10 cellular contexts compared by ENCODE assay signal in genomic region chr19:970695-971094, GRCh38. TPM values are rescaled to one million over a fixed set of nuclear protein-coding genes. Genes with fewer than 3 reads are reported as not detected.
DNase-seq lines count a peak whose midpoint lies in the region; ATAC-seq, FAIRE-seq and TF ChIP-seq lines count a peak whose summit lies in the region.
"Had no signal": no experiment of that assay in that cellular context is flagged by ENCODE, and none has a peak within 500 bp of the region (broad histone marks: within the 10 kb centered on the region; RNA-seq: fewer than 3 reads in every experiment).

No MANE protein-coding gene starts in this region.

- H3K27me3 ChIP-seq in Caco-2 (replicated peaks; ENCODE audit: control insufficient read depth, insufficient read depth, low read length) (no peaks in the 10 kb centered on the region), HCT116 (ENCODE audit: insufficient read depth, low read length) (no peaks in the 10 kb centered on the region), K562 (ENCODE audit: control insufficient read depth in 2 of 2, insufficient read depth in 2 of 2, low read length in 2 of 2) (no peaks in the 10 kb centered on the region), mesendoderm (ENCODE audit: insufficient read depth, low read length, poor library complexity) (no peaks in the 10 kb centered on the region)
- no peaks in the 10 kb centered on the region for H3K27me3 ChIP-seq in CD4-positive, alpha-beta memory T cell (ENCODE audit: insufficient read depth, low read length)

- FAIRE-seq in K562 (lab: Jason Lieb, UNC), result peak; percentile 55

- H3K4me3 ChIP-seq in Caco-2 (ENCODE audit: low read depth, low read length) (no peak overlapping the region), HCT116 (replicated peaks in 1 of 2; ENCODE audit: low read depth in 1 of 2, low read length in 2 of 2) (no peak overlapping the region), K562 (no peak overlapping the region), mesendoderm (ENCODE audit: low read length) (peak overlapping the region; percentile 29)
- H3K4me3 ChIP-seq in CD4-positive, alpha-beta memory T cell (ENCODE audit: low read length in 2 of 2), result no peak overlapping the region
- H3K4me3 ChIP-seq: lung had no signal

- ATAC-seq in HCT116, result peak; percentile 67; the same call in 1 of the 2 replicates
- peak; percentile 84 for ATAC-seq in K562
- ATAC-seq in GM19463 (IDR thresholded peaks at IDR 0.05; ENCODE audit: unreplicated experiment), result no peak
- ATAC-seq in GM19455 (IDR thresholded peaks at IDR 0.05; ENCODE audit: unreplicated experiment), result no peak
- ATAC-seq in HG02763 (IDR thresholded peaks at IDR 0.05; ENCODE audit: unreplicated experiment), result no peak

- no peak overlapping the region for H2BK5ac ChIP-seq in mesendoderm (ENCODE audit: low read length)

- no peak overlapping the region for H3K4me2 ChIP-seq in HCT116 (ENCODE audit: low read length)
- peak overlapping the region; percentile 11; the same call in 1 of the 2 replicates for H3K4me2 ChIP-seq in K562 (ENCODE audit: insufficient read depth, low read length)
- no peak overlapping the region for H3K4me2 ChIP-seq in mesendoderm (ENCODE audit: low read length)

- H4K20me1 ChIP-seq in HCT116 (ENCODE audit: insufficient read depth) (no peaks in the 10 kb centered on the region), K562 (replicated peaks; ENCODE audit: control insufficient read depth, insufficient read depth, low read length) (no peaks in the 10 kb centered on the region)

- intact Hi-C loops in Caco-2 (cut with micrococcal nuclease; ENCODE audit: unreplicated experiment), result no loop called here
- intact Hi-C loops in HCT116 (cut with micrococcal nuclease), result no loop called here
- intact Hi-C loops in K562 (cut with micrococcal nuclease), result no loop called here
- intact Hi-C loops in CD4-positive, alpha-beta memory T cell (cut with micrococcal nuclease), result no loop called here

- H3K9me2 ChIP-seq in HCT116 (ENCODE audit: insufficient read depth), result no peaks in the 10 kb centered on the region

- TF ChIP-seq CTCF in Caco-2 (IDR thresholded peaks at IDR 0.05; ENCODE audit: insufficient read depth in 1 of 2, low read depth in 1 of 2, low read length in 1 of 2, severe bottlenecking in 1 of 2, unreplicated experiment in 1 of 2) (peak; percentile 64 to 89), HCT116 (IDR thresholded peaks at IDR 0.05 in 2 of 3, conservative IDR thresholded peaks at IDR 0.05 in 1 of 3; ENCODE audit: borderline replicate concordance in 1 of 3, insufficient read depth in 1 of 3, low read depth in 2 of 3, low read length in 2 of 3) (peak in 2 of 3 experiments; percentile 62 to 90; a peak in 4 of 6 replicates), K562 (IDR thresholded peaks at IDR 0.05 in 2 of 3, conservative IDR thresholded peaks at IDR 0.05 in 1 of 3; ENCODE audit: insufficient read depth in 2 of 3, low read depth in 1 of 3, low read length in 3 of 3) (peak; percentile 69 to 85 (median 82))

- peak; percentile 38 to 53 for DNase-seq in Caco-2
- no peak for DNase-seq in HCT116 (ENCODE audit: low read depth, low spot score)
- DNase-seq in K562 (ENCODE audit: extremely low read depth in 1 of 4, low spot score in 3 of 4), result peak; percentile 54 to 74 (median 68)
- peak; percentile 65 for DNase-seq in mesendoderm
- no peak for DNase-seq in CD4-positive, alpha-beta memory T cell

- H4K8ac ChIP-seq in mesendoderm (ENCODE audit: low read depth, low read length), result no peak overlapping the region

- no peak overlapping the region for H3K27ac ChIP-seq in HCT116 (ENCODE audit: low read depth, low read length)
- no peak overlapping the region for H3K27ac ChIP-seq in K562 (ENCODE audit: extremely low read depth, low read depth, low read length)
- no peak overlapping the region for H3K27ac ChIP-seq in mesendoderm (ENCODE audit: low read depth, low read length)
- H3K27ac ChIP-seq in CD4-positive, alpha-beta memory T cell (ENCODE audit: low read depth, low read length), result no peak overlapping the region

- H3K4ac ChIP-seq in mesendoderm (ENCODE audit: low read depth, low read length), result no peak overlapping the region

- BruUV-seq in Caco-2 (replicated peaks; lab: Mats Ljungman, UMichigan) (no TSS peak), HCT116 (replicated peaks; lab: Mats Ljungman, UMichigan) (no TSS peak), K562 (replicated peaks; lab: Mats Ljungman, UMichigan) (no TSS peak)

- no peak overlapping the region for H3K4me3 Mint-ChIP-seq in Caco-2 (ENCODE audit: unreplicated experiment)
- no peak overlapping the region for H3K4me3 Mint-ChIP-seq in CD4-positive, alpha-beta memory T cell

- no peak overlapping the region for H3K23ac ChIP-seq in mesendoderm (ENCODE audit: low read length)

- POLR2A ChIA-PET in Caco-2 (lab: Charles Lee), result interaction anchor here (1.4 kb wide), 1 partner anchor 13 kb away, joined by 3 read pairs; the partner anchor contains the start of gene WDR18
- POLR2A ChIA-PET in HCT116 (lab: Charles Lee), result no interaction called here
- POLR2A ChIA-PET in K562 (lab: Yijun Ruan, JAX), result interaction anchor here (0.9 to 1.1 kb wide), 3 partner anchors 9 to 27 kb away, joined by 3 to 5 read pairs (median 4); no protein-coding TSS in a partner anchor
- POLR2A ChIA-PET in CD4-positive, alpha-beta memory T cell (lab: Charles Lee; ENCODE audit: partially characterized antibody), result interaction anchor here (1.0 kb wide), 1 partner anchor 13 kb away, joined by 3 read pairs; the partner anchor contains the start of gene WDR18

- peaks cover 9% of the 10 kb centered on the region for H3K36me3 ChIP-seq in Caco-2 (ENCODE audit: control insufficient read depth, insufficient read depth, low read length)
- peaks cover 9 to 43% of the 10 kb centered on the region in 2 experiments for H3K36me3 ChIP-seq in HCT116 (ENCODE audit: control insufficient read depth in 1 of 2, insufficient read depth in 2 of 2, low read length in 2 of 2)
- H3K36me3 ChIP-seq in K562 (ENCODE audit: control insufficient read depth, insufficient read depth, low read length), result peaks cover 73% of the 10 kb centered on the region
- H3K36me3 ChIP-seq in mesendoderm (ENCODE audit: control insufficient read depth, insufficient read depth, low read length), result peaks cover 15% of the 10 kb centered on the region
- peaks cover 4% of the 10 kb centered on the region for H3K36me3 ChIP-seq in CD4-positive, alpha-beta memory T cell (ENCODE audit: insufficient read depth, low read length)

- TF ChIP-seq RAD21 in HCT116 (IDR thresholded peaks at IDR 0.05; ENCODE audit: low read depth) (no peak), K562 (CRISPR knock-in tag; conservative IDR thresholded peaks at IDR 0.05 in 1 of 2, IDR thresholded peaks at IDR 0.05 in 1 of 2) (peak in 1 of 2 experiments; percentile 65; a peak in 2 of 4 replicates)

- H3K79me2 ChIP-seq in HCT116 (ENCODE audit: insufficient read depth, low read length) (no peaks in the 10 kb centered on the region), K562 (ENCODE audit: control insufficient read depth, insufficient read depth, low read length) (peaks cover 3% of the 10 kb centered on the region; the same call in 1 of the 3 replicates), mesendoderm (ENCODE audit: control insufficient read depth, insufficient read depth, low read length) (no peaks in the 10 kb centered on the region)

- 0 out of 2 replicates have a peak, but pooled peaks have one; percentile 16 for TF ChIP-seq EP300 in K562 (IDR thresholded peaks at IDR 0.05; ENCODE audit: low read length)

- no peaks in the 10 kb centered on the region for H3K79me1 ChIP-seq in mesendoderm (ENCODE audit: low read length)

- H2AK5ac ChIP-seq in mesendoderm (ENCODE audit: low read length), result no peak overlapping the region

- no peaks in the 10 kb centered on the region for H3K4me1 Mint-ChIP-seq in Caco-2 (ENCODE audit: low read depth, unreplicated experiment)
- no peaks in the 10 kb centered on the region for H3K4me1 Mint-ChIP-seq in CD4-positive, alpha-beta memory T cell

- H3K27me3 Mint-ChIP-seq in Caco-2 (ENCODE audit: insufficient read depth, unreplicated experiment), result no peaks in the 10 kb centered on the region
- H3K27me3 Mint-ChIP-seq in CD4-positive, alpha-beta memory T cell, result no peaks in the 10 kb centered on the region

- H3K36me3 Mint-ChIP-seq in Caco-2 (ENCODE audit: insufficient read depth, unreplicated experiment), result peaks cover 100% of the 10 kb centered on the region
- H3K36me3 Mint-ChIP-seq in CD4-positive, alpha-beta memory T cell, result peaks cover 19 to 27% of the 10 kb centered on the region in 2 donors

- H2BK120ac ChIP-seq in mesendoderm (ENCODE audit: low read depth, low read length), result no peak overlapping the region

- 90% methylated on average over 13 of the region's 14 CpGs for WGBS in K562 (ENCODE audit: insufficient coverage, low coverage, missing lambda C conversion rate)
- WGBS in mesendoderm (ENCODE audit: extremely low coverage, insufficient coverage, low lambda C conversion rate), result no CpG with 5 or more reads among the region's 14 CpGs

- RAD21 ChIA-PET in HCT116 (lab: Charles Lee; ENCODE audit: low non-redundant PET in 1 of 2, low total read pairs in 2 of 2, uncharacterized antibody in 2 of 2, unreplicated experiment in 2 of 2), result no interaction called here

- H3K9me3 ChIP-seq in Caco-2 (no peaks in the 10 kb centered on the region), HCT116 (ENCODE audit: control insufficient read depth in 1 of 2, insufficient read depth in 1 of 2, low read depth in 1 of 2, low read length in 2 of 2) (peaks cover 8 to 19% of the 10 kb centered on the region in 2 experiments; a peak in 3 of 4 replicates), K562 (replicated peaks; ENCODE audit: control insufficient read depth, insufficient read depth, low read depth, low read length) (peaks cover 25% of the 10 kb centered on the region)
- peaks cover 0 to 7% of the 10 kb centered on the region in 2 donors for H3K9me3 ChIP-seq in CD4-positive, alpha-beta memory T cell (ENCODE audit: control insufficient read depth in 1 of 2, low read length in 2 of 2)

- TF ChIP-seq POLR2A in HCT116 (IDR thresholded peaks at IDR 0.05; ENCODE audit: borderline replicate concordance, extremely low read depth, insufficient read depth, insufficient read length) (no peak), K562 (conservative IDR thresholded peaks at IDR 0.05) (no peak)

- in situ Hi-C loops in K562 (cut with MboI), result no loop called here

- no peaks in the 10 kb centered on the region for H3K4me1 ChIP-seq in Caco-2
- no peaks in the 10 kb centered on the region for H3K4me1 ChIP-seq in HCT116 (ENCODE audit: control insufficient read depth in 1 of 2, insufficient read depth in 2 of 2, low read length in 2 of 2)
- H3K4me1 ChIP-seq in K562 (replicated peaks in 1 of 2; ENCODE audit: control insufficient read depth in 2 of 2, insufficient read depth in 2 of 2, low read length in 2 of 2), result peaks cover 0 to 28% of the 10 kb centered on the region in 2 experiments; a peak in 2 of 5 replicates
- no peaks in the 10 kb centered on the region for H3K4me1 ChIP-seq in mesendoderm (ENCODE audit: control insufficient read depth, low read depth, low read length)
- no peaks in the 10 kb centered on the region for H3K4me1 ChIP-seq in CD4-positive, alpha-beta memory T cell (ENCODE audit: insufficient read depth, low read length)

- H3K9ac ChIP-seq in HCT116 (ENCODE audit: low read length), result no peak overlapping the region
- no peak overlapping the region for H3K9ac ChIP-seq in K562 (ENCODE audit: insufficient read depth in 1 of 2, low read depth in 2 of 2, low read length in 2 of 2)
- no peak overlapping the region for H3K9ac ChIP-seq in mesendoderm (ENCODE audit: low read length)

- no peak overlapping the region for H2BK15ac ChIP-seq in mesendoderm (replicated peaks; ENCODE audit: low read depth)

- H4K5ac ChIP-seq in mesendoderm (ENCODE audit: low read length), result no peak overlapping the region

- no peaks in the 10 kb centered on the region for H3K9me1 ChIP-seq in K562 (ENCODE audit: control insufficient read depth, insufficient read depth, low read length)

- H2AFZ ChIP-seq in HCT116 (ENCODE audit: low read depth, low read length, poor library complexity, severe bottlenecking) (no peak overlapping the region), K562 (ENCODE audit: low read depth, low read length) (no peak overlapping the region)

- CTCF ChIA-PET in Caco-2 (lab: Charles Lee), result interaction anchor here (0.9 to 1.2 kb wide), 3 partner anchors 11 to 33 kb away, joined by 4 to 6 read pairs (median 6); partner anchors contain the start of gene WDR18
- CTCF ChIA-PET in HCT116 (lab: Charles Lee), result interaction anchor here (1.3 kb wide), 1 partner anchor 11 kb away, joined by 3 read pairs; no protein-coding TSS in a partner anchor
- CTCF ChIA-PET in K562 (lab: Yijun Ruan, JAX; ENCODE audit: low intra/inter-chr PET ratio), result no interaction called here
- CTCF ChIA-PET in CD4-positive, alpha-beta memory T cell (lab: Charles Lee; ENCODE audit: partially characterized antibody), result interaction anchor here (0.7 to 1.0 kb wide), 3 partner anchors 13 to 32 kb away, joined by 3 to 4 read pairs (median 3); no protein-coding TSS in a partner anchor

- H3K18ac ChIP-seq in mesendoderm (ENCODE audit: low read length), result no peak overlapping the region

- peak overlapping the region; percentile 64 for H3K27ac Mint-ChIP-seq in Caco-2 (ENCODE audit: unreplicated experiment)
- H3K27ac Mint-ChIP-seq in CD4-positive, alpha-beta memory T cell, result peak overlapping the region in 1 of 7 donors; percentile 70

- H3K56ac ChIP-seq in mesendoderm (ENCODE audit: low read length), result no peak overlapping the region

- no peaks in the 10 kb centered on the region for H3K9me3 Mint-ChIP-seq in Caco-2 (ENCODE audit: unreplicated experiment)
- H3K9me3 Mint-ChIP-seq in CD4-positive, alpha-beta memory T cell, result peaks cover 0 to 9% (median 6%) of the 10 kb centered on the region in 8 donors

RNA-seq across cellular contexts. Expression of gene WDR18, which starts 13.4 kb away (rescaled TPM):
- total RNA-seq in Caco-2 (2022), result 89.5 and 96.8 TPM in 2 replicates
- 124 TPM for total RNA-seq in HCT116 (2021; ENCODE audit: unreplicated experiment)
- polyA plus RNA-seq in HCT116 (2012), result 104 and 106 TPM in 2 replicates
- total RNA-seq in K562 (2011; cell fraction: chromatin; rRNA removed; ENCODE audit: low replicate concordance), result 32.2 and 119 TPM in 2 replicates
- total RNA-seq in K562 (2011; cell fraction: nucleolus; rRNA removed), result 140 and 174 TPM in 2 replicates
- 50.0 and 55.1 TPM in 2 replicates for total RNA-seq in K562 (2011; cell fraction: nucleoplasm; rRNA removed)
- 181 and 210 TPM in 2 replicates for total RNA-seq in K562 (2014; rRNA removed)
- 13.0 and 15.5 TPM in 2 replicates for total RNA-seq in K562 (2014; rRNA removed; fragmentation: Illumina TruSeq; extraction: Trizol)
- total RNA-seq in K562 (2015; rRNA removed; fragmentation: Illumina TruSeq; extraction: Trizol), result 37.6 and 45.0 TPM in 2 replicates
- 128 and 134 TPM in 2 replicates for total RNA-seq in K562 (2021)
- polyA plus RNA-seq in K562 (2011; rRNA removed), result 30.1 and 47.8 TPM in 2 replicates
- 62.1 and 244 TPM in 2 replicates for polyA plus RNA-seq in K562 (2011; cell fraction: cytosol; rRNA removed)
- 137 and 203 TPM in 2 replicates for polyA plus RNA-seq in K562 (2011; cell fraction: nucleus; rRNA removed)
- 73.6 and 92.2 TPM in 2 replicates for polyA plus RNA-seq in K562 (2012)
- polyA plus RNA-seq in K562 (2014; fragmentation: Illumina TruSeq; extraction: Trizol), result 16.3 and 52.9 TPM in 2 replicates
- 1 to 10 TPM in 1 of 2 experiments, under 1 TPM in 1; 0.65 to 1.1 TPM for polyA plus RNA-seq in K562 (2014; fragmentation: Nextera tagmentation; extraction: Ambion mirVana)
- 106 and 130 TPM in 2 replicates for polyA plus RNA-seq in K562 (2014; rRNA removed)
- polyA minus RNA-seq in K562 (2011; rRNA and poly(A)+ RNA removed), result 17.0 and 26.0 TPM in 2 replicates
- 90.0 and 91.8 TPM in 2 replicates for polyA minus RNA-seq in K562 (2011; cell fraction: cytosol; rRNA and poly(A)+ RNA removed)
- 52.1 and 52.4 TPM in 2 replicates for polyA minus RNA-seq in K562 (2011; cell fraction: nucleus; rRNA and poly(A)+ RNA removed)
- 61.9 TPM for polyA plus RNA-seq in mesendoderm (2013, experiment 1 of 2)
- polyA plus RNA-seq in mesendoderm (2013, experiment 2 of 2), result 58.1 TPM
- total RNA-seq in CD4-positive, alpha-beta memory T cell, result 10 to 100 TPM; 53.9 to 60.3 TPM
- 10 to 100 TPM; 44.3 to 79.7 TPM for polyA plus RNA-seq in CD4-positive, alpha-beta memory T cell

RNA-seq across cellular contexts. Expression of gene GRIN3B, which starts 29.5 kb away (rescaled TPM):
- total RNA-seq in Caco-2 (2022) (0.41 and 0.49 TPM in 2 replicates), HCT116 (2021; ENCODE audit: unreplicated experiment) (0.69 TPM), K562 (2014; rRNA removed) (0.95 TPM in 1 of 2 replicates, not detected in the other), K562 (2014; rRNA removed; fragmentation: Illumina TruSeq; extraction: Trizol) (not detected in 2 replicates), K562 (2015; rRNA removed; fragmentation: Illumina TruSeq; extraction: Trizol) (not detected in 2 replicates), K562 (2021) (0.51 TPM in 1 of 2 replicates, not detected in the other)
- 0.64 and 0.65 TPM in 2 replicates for polyA plus RNA-seq in HCT116 (2012)
- 0.32 and 0.88 TPM in 2 replicates for total RNA-seq in K562 (2011; cell fraction: chromatin; rRNA removed; ENCODE audit: low replicate concordance)
- total RNA-seq in K562 (2011; cell fraction: nucleolus; rRNA removed), result 1.3 and 2.9 TPM in 2 replicates
- total RNA-seq in K562 (2011; cell fraction: nucleoplasm; rRNA removed), result 0.29 and 0.46 TPM in 2 replicates
- polyA plus RNA-seq in K562 (2011; rRNA removed) (0.06 and 0.23 TPM in 2 replicates), K562 (2014; fragmentation: Illumina TruSeq; extraction: Trizol) (not detected in 2 replicates), K562 (2014; fragmentation: Nextera tagmentation; extraction: Ambion mirVana) (not detected), K562 (2014; rRNA removed) (0.15 and 0.19 TPM in 2 replicates)
- polyA plus RNA-seq in K562 (2011; cell fraction: cytosol; rRNA removed), result 0.31 and 0.53 TPM in 2 replicates
- polyA plus RNA-seq in K562 (2011; cell fraction: nucleus; rRNA removed), result 2.2 and 2.5 TPM in 2 replicates
- 0.12 and 0.51 TPM in 2 replicates for polyA plus RNA-seq in K562 (2012)
- polyA minus RNA-seq in K562 (2011; rRNA and poly(A)+ RNA removed), result 0.06 TPM in 1 of 2 replicates, not detected in the other
- not detected in 2 replicates for polyA minus RNA-seq in K562 (2011; cell fraction: cytosol; rRNA and poly(A)+ RNA removed)
- 0.40 and 1.4 TPM in 2 replicates for polyA minus RNA-seq in K562 (2011; cell fraction: nucleus; rRNA and poly(A)+ RNA removed)
- 0.06 TPM for polyA plus RNA-seq in mesendoderm (2013, experiment 1 of 2)
- 0.10 TPM for polyA plus RNA-seq in mesendoderm (2013, experiment 2 of 2)
- not detected for total RNA-seq in CD4-positive, alpha-beta memory T cell
- polyA plus RNA-seq in CD4-positive, alpha-beta memory T cell, result not detected

RNA-seq across cellular contexts. Expression of gene ARID3A, which starts 44.9 kb away (rescaled TPM):
- total RNA-seq in Caco-2 (2022) (217 and 239 TPM in 2 replicates), HCT116 (2021; ENCODE audit: unreplicated experiment) (21.8 TPM), K562 (2014; rRNA removed) (55.2 and 62.0 TPM in 2 replicates), K562 (2014; rRNA removed; fragmentation: Illumina TruSeq; extraction: Trizol) (14.8 and 16.4 TPM in 2 replicates), K562 (2015; rRNA removed; fragmentation: Illumina TruSeq; extraction: Trizol) (39.0 and 41.3 TPM in 2 replicates), K562 (2021) (97.2 and 118 TPM in 2 replicates)
- polyA plus RNA-seq in HCT116 (2012), result 12.8 and 17.5 TPM in 2 replicates
- 89.0 and 254 TPM in 2 replicates for total RNA-seq in K562 (2011; cell fraction: chromatin; rRNA removed; ENCODE audit: low replicate concordance)
- total RNA-seq in K562 (2011; cell fraction: nucleolus; rRNA removed), result 180 and 206 TPM in 2 replicates
- 120 and 121 TPM in 2 replicates for total RNA-seq in K562 (2011; cell fraction: nucleoplasm; rRNA removed)
- polyA plus RNA-seq in K562 (2011; rRNA removed) (27.9 and 44.1 TPM in 2 replicates), K562 (2014; fragmentation: Illumina TruSeq; extraction: Trizol) (31.2 and 62.4 TPM in 2 replicates), K562 (2014; fragmentation: Nextera tagmentation; extraction: Ambion mirVana) (1 to 10 TPM; 1.4 to 2.0 TPM), K562 (2014; rRNA removed) (31.0 and 46.7 TPM in 2 replicates)
- 43.2 and 88.8 TPM in 2 replicates for polyA plus RNA-seq in K562 (2011; cell fraction: cytosol; rRNA removed)
- 58.8 and 128 TPM in 2 replicates for polyA plus RNA-seq in K562 (2011; cell fraction: nucleus; rRNA removed)
- polyA plus RNA-seq in K562 (2012), result 49.0 and 52.3 TPM in 2 replicates
- polyA minus RNA-seq in K562 (2011; rRNA and poly(A)+ RNA removed), result 36.2 and 53.3 TPM in 2 replicates
- polyA minus RNA-seq in K562 (2011; cell fraction: cytosol; rRNA and poly(A)+ RNA removed), result 119 and 167 TPM in 2 replicates
- polyA minus RNA-seq in K562 (2011; cell fraction: nucleus; rRNA and poly(A)+ RNA removed), result 45.8 and 47.4 TPM in 2 replicates
- 66.2 TPM for polyA plus RNA-seq in mesendoderm (2013, experiment 1 of 2)
- 69.1 TPM for polyA plus RNA-seq in mesendoderm (2013, experiment 2 of 2)
- total RNA-seq in CD4-positive, alpha-beta memory T cell, result 1 to 10 TPM; 9.2 to 9.6 TPM
- polyA plus RNA-seq in CD4-positive, alpha-beta memory T cell, result 1 to 10 TPM in 1 of 2 donors, under 1 TPM in 1; 0.27 to 1.1 TPM

RNA-seq across cellular contexts. Expression of gene TMEM259, which starts 50.2 kb away (rescaled TPM):
- total RNA-seq in Caco-2 (2022), result 148 and 154 TPM in 2 replicates
- total RNA-seq in HCT116 (2021; ENCODE audit: unreplicated experiment), result 202 TPM
- polyA plus RNA-seq in HCT116 (2012), result 168 and 187 TPM in 2 replicates
- 157 and 512 TPM in 2 replicates for total RNA-seq in K562 (2011; cell fraction: chromatin; rRNA removed; ENCODE audit: low replicate concordance)
- total RNA-seq in K562 (2011; cell fraction: nucleolus; rRNA removed), result 498 and 541 TPM in 2 replicates
- 251 and 289 TPM in 2 replicates for total RNA-seq in K562 (2011; cell fraction: nucleoplasm; rRNA removed)
- total RNA-seq in K562 (2014; rRNA removed), result 135 and 169 TPM in 2 replicates
- total RNA-seq in K562 (2014; rRNA removed; fragmentation: Illumina TruSeq; extraction: Trizol), result 13.4 and 18.5 TPM in 2 replicates
- total RNA-seq in K562 (2015; rRNA removed; fragmentation: Illumina TruSeq; extraction: Trizol), result 59.7 and 60.9 TPM in 2 replicates
- 176 and 193 TPM in 2 replicates for total RNA-seq in K562 (2021)
- polyA plus RNA-seq in K562 (2011; rRNA removed), result 83.2 and 158 TPM in 2 replicates
- polyA plus RNA-seq in K562 (2011; cell fraction: cytosol; rRNA removed), result 163 and 311 TPM in 2 replicates
- 1,374 and 1,890 TPM in 2 replicates for polyA plus RNA-seq in K562 (2011; cell fraction: nucleus; rRNA removed)
- polyA plus RNA-seq in K562 (2012), result 118 and 187 TPM in 2 replicates
- 63.6 and 79.5 TPM in 2 replicates for polyA plus RNA-seq in K562 (2014; fragmentation: Illumina TruSeq; extraction: Trizol)
- polyA plus RNA-seq in K562 (2014; fragmentation: Nextera tagmentation; extraction: Ambion mirVana), result under 1 TPM; 0.52 to 0.57 TPM
- polyA plus RNA-seq in K562 (2014; rRNA removed), result 225 and 231 TPM in 2 replicates
- polyA minus RNA-seq in K562 (2011; rRNA and poly(A)+ RNA removed), result 18.2 and 31.6 TPM in 2 replicates
- 42.1 and 50.9 TPM in 2 replicates for polyA minus RNA-seq in K562 (2011; cell fraction: cytosol; rRNA and poly(A)+ RNA removed)
- 105 and 111 TPM in 2 replicates for polyA minus RNA-seq in K562 (2011; cell fraction: nucleus; rRNA and poly(A)+ RNA removed)
- 82.5 TPM for polyA plus RNA-seq in mesendoderm (2013, experiment 1 of 2)
- 81.3 TPM for polyA plus RNA-seq in mesendoderm (2013, experiment 2 of 2)
- total RNA-seq in CD4-positive, alpha-beta memory T cell, result 100 to 1,000 TPM; 315 to 329 TPM
- 10 to 100 TPM; 40.5 to 75.9 TPM for polyA plus RNA-seq in CD4-positive, alpha-beta memory T cell

RNA-seq across cellular contexts. Expression of gene RNU6-2, which starts 50.6 kb away (rescaled TPM):
- total RNA-seq in Caco-2 (2022), result not detected in 2 replicates
- not detected for total RNA-seq in HCT116 (2021; ENCODE audit: unreplicated experiment)
- not detected in 2 replicates for polyA plus RNA-seq in HCT116 (2012)
- total RNA-seq in K562 (2011; cell fraction: chromatin; rRNA removed; ENCODE audit: low replicate concordance), result not detected in 2 replicates
- total RNA-seq in K562 (2011; cell fraction: nucleolus; rRNA removed), result not detected in 2 replicates
- not detected in 2 replicates for total RNA-seq in K562 (2011; cell fraction: nucleoplasm; rRNA removed)
- not detected in 2 replicates for total RNA-seq in K562 (2014; rRNA removed)
- total RNA-seq in K562 (2014; rRNA removed; fragmentation: Illumina TruSeq; extraction: Trizol), result not detected in 2 replicates
- total RNA-seq in K562 (2015; rRNA removed; fragmentation: Illumina TruSeq; extraction: Trizol), result not detected in 2 replicates
- total RNA-seq in K562 (2021), result not detected in 2 replicates
- not detected in 2 replicates for polyA plus RNA-seq in K562 (2011; rRNA removed)
- not detected in 2 replicates for polyA plus RNA-seq in K562 (2011; cell fraction: cytosol; rRNA removed)
- polyA plus RNA-seq in K562 (2011; cell fraction: nucleus; rRNA removed), result not detected in 2 replicates
- not detected in 2 replicates for polyA plus RNA-seq in K562 (2012)
- not detected in 2 replicates for polyA plus RNA-seq in K562 (2014; fragmentation: Illumina TruSeq; extraction: Trizol)
- polyA plus RNA-seq in K562 (2014; fragmentation: Nextera tagmentation; extraction: Ambion mirVana), result not detected
- not detected in 2 replicates for polyA plus RNA-seq in K562 (2014; rRNA removed)
- under 0.01 TPM in 2 replicates for polyA minus RNA-seq in K562 (2011; rRNA and poly(A)+ RNA removed)
- polyA minus RNA-seq in K562 (2011; cell fraction: cytosol; rRNA and poly(A)+ RNA removed), result 667 TPM in 1 of 2 replicates, not detected in the other
- polyA minus RNA-seq in K562 (2011; cell fraction: nucleus; rRNA and poly(A)+ RNA removed), result under 0.01 TPM in 1 of 2 replicates, not detected in the other
- polyA plus RNA-seq in mesendoderm (2013, experiment 1 of 2), result not detected
- polyA plus RNA-seq in mesendoderm (2013, experiment 2 of 2), result not detected
- not detected for total RNA-seq in CD4-positive, alpha-beta memory T cell
- not detected for polyA plus RNA-seq in CD4-positive, alpha-beta memory T cell
- total RNA-seq: lung, RPMI7951 had no signal
- polyA plus RNA-seq: lung had no signal

Comparison
In these comparisons a context has a peak if more than half of its experiments do, and no peak if none do; other contexts are left out.
1. DNase-seq: peak in Caco-2 (2 of 2), K562 (4 of 4) and mesendoderm (single experiment); none in HCT116 (single experiment) and CD4-positive, alpha-beta memory T cell (0 of 5).
2. ATAC-seq: peak in HCT116 (single experiment) and K562 (single experiment); none in GM19463 (single experiment), GM19455 (single experiment) and HG02763 (single experiment).
3. Peak in every context shown above with its lines, with median percentiles within 50 percentile points of each other: CTCF ChIP-seq.